In the genomic region with DNA sequence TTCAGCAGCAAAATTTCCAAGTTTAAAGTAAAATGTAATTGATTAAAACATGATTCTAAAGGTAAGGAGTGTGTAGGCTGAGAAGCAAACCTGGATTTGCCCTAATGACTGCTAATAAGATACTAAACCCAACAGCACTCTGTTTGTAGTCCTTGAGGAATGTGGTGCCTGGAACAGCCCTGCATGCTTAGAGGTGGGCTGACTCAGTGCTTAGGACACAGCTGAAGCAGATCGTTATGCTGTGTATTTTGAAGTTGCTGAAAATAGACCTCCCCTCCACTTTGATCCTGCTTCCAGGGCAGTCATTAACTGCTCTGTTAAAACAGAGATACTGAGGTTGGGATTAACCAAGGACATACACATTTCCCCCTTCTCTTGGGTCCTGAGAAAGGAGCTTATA, we compare ENCODE assay signal across 16 cellular contexts.
"Had no signal": no experiment of that assay in that cellular context is flagged by ENCODE, and none has a peak within 500 bp of the region (broad histone marks: within the 10 kb centered on the region; RNA-seq: fewer than 3 reads in every experiment).

No MANE protein-coding gene starts in this region.

- H3K9me3 Mint-ChIP-seq: activated naive CD8-positive, alpha-beta T cell treated with anti-CD3 and anti-CD28 coated beads for 36 hours; activated T-helper 1 cell treated with anti-CD3 and anti-CD28 coated beads, Interleukin-12 subunit alpha, Interleukin-12 subunit beta, Interleukin-2, Interleukin-4 antibody, amounts not matched to agents 30 ng/mL and 10 ng/mL and 1 ng/mL, durations not matched to agents 14 hours and 24 hours and 36 hours; stimulated activated naive CD8-positive, alpha-beta T cell treated with anti-CD3 and anti-CD28 coated beads, Interleukin-15, amount 100 ng/mL, for 72 hours had no signal

- H3K4me1 ChIP-seq: testis had no signal

- H3K27ac ChIP-seq: epithelial cell of prostate, testis had no signal

- H3K4me1 Mint-ChIP-seq: activated naive CD8-positive, alpha-beta T cell treated with anti-CD3 and anti-CD28 coated beads for 36 hours; stimulated activated naive CD8-positive, alpha-beta T cell treated with anti-CD3 and anti-CD28 coated beads, Interleukin-15, amount 100 ng/mL, for 72 hours; T-cell had no signal

- H3K4me3 Mint-ChIP-seq: activated naive CD8-positive, alpha-beta T cell treated with anti-CD3 and anti-CD28 coated beads for 36 hours; activated T-helper 1 cell treated with anti-CD3 and anti-CD28 coated beads, Interleukin-12 subunit alpha, Interleukin-12 subunit beta, Interleukin-2, Interleukin-4 antibody, amounts not matched to agents 30 ng/mL and 10 ng/mL and 1 ng/mL, durations not matched to agents 14 hours and 24 hours and 36 hours; effector memory CD8-positive, alpha-beta T cell; natural killer cell treated with Interleukin-12 subunit alpha and Interleukin-12 subunit beta and Interleukin-15 and Interleukin-18, amount 100 ng/mL, for 72 hours; stimulated activated naive CD8-positive, alpha-beta T cell treated with anti-CD3 and anti-CD28 coated beads, Interleukin-15, amount 100 ng/mL, for 72 hours; T-cell had no signal

- DNase-seq: activated CD4-positive, CD25-positive, alpha-beta regulatory T cell treated with anti-CD3 and anti-CD28 coated beads, Interleukin-2, amount 50 U/mL, for 72 hours; activated naive CD8-positive, alpha-beta T cell treated with anti-CD3 and anti-CD28 coated beads for 36 hours; cerebellar nuclear complex; effector memory CD8-positive, alpha-beta T cell; head of caudate nucleus; mesenchymal stem cell; nucleus accumbens; right cardiac atrium; small intestine; stimulated activated naive CD8-positive, alpha-beta T cell treated with anti-CD3 and anti-CD28 coated beads, Interleukin-15, amount 100 ng/mL, for 72 hours; T-cell; T-helper 9 cell; testis had no signal

- H3K4me3 ChIP-seq: testis had no signal

- H3K27ac Mint-ChIP-seq: activated naive CD8-positive, alpha-beta T cell treated with anti-CD3 and anti-CD28 coated beads for 36 hours; activated T-helper 1 cell treated with anti-CD3 and anti-CD28 coated beads, Interleukin-12 subunit alpha, Interleukin-12 subunit beta, Interleukin-2, Interleukin-4 antibody, amounts not matched to agents 30 ng/mL and 10 ng/mL and 1 ng/mL, durations not matched to agents 14 hours and 24 hours and 36 hours; effector memory CD8-positive, alpha-beta T cell; natural killer cell treated with Interleukin-12 subunit alpha and Interleukin-12 subunit beta and Interleukin-15 and Interleukin-18, amount 100 ng/mL, for 72 hours; stimulated activated naive CD8-positive, alpha-beta T cell treated with anti-CD3 and anti-CD28 coated beads, Interleukin-15, amount 100 ng/mL, for 72 hours; T-cell had no signal

- H3K27me3 ChIP-seq: testis had no signal

- H3K27me3 Mint-ChIP-seq: effector memory CD8-positive, alpha-beta T cell; natural killer cell treated with Interleukin-12 subunit alpha and Interleukin-12 subunit beta and Interleukin-15 and Interleukin-18, amount 100 ng/mL, for 72 hours; stimulated activated naive CD8-positive, alpha-beta T cell treated with anti-CD3 and anti-CD28 coated beads, Interleukin-15, amount 100 ng/mL, for 72 hours had no signal

- H3K36me3 Mint-ChIP-seq: activated naive CD8-positive, alpha-beta T cell treated with anti-CD3 and anti-CD28 coated beads for 36 hours; natural killer cell treated with Interleukin-12 subunit alpha and Interleukin-12 subunit beta and Interleukin-15 and Interleukin-18, amount 100 ng/mL, for 72 hours; T-cell had no signal

- H3K9me3 ChIP-seq: testis had no signal

- ATAC-seq: effector memory CD8-positive, alpha-beta T cell; natural killer cell treated with Interleukin-12 subunit alpha and Interleukin-12 subunit beta and Interleukin-15 and Interleukin-18, amount 100 ng/mL, for 72 hours; right cardiac atrium; stimulated activated naive CD8-positive, alpha-beta T cell treated with anti-CD3 and anti-CD28 coated beads, Interleukin-15, amount 100 ng/mL, for 72 hours; T-cell had no signal
